Comparison of ENCODE assay signal across 1 cellular context in genomic region chr7:25944777-25945176, GRCh38.
TF ChIP-seq lines count a peak whose summit lies in the region.

No MANE protein-coding gene starts in this region.

TF ChIP-seq in GM23338, 12 proteins besides CTCF, POLR2A, EP300 and RAD21 (continued from another document):
- TF ChIP-seq EZH2 (IDR thresholded peaks at IDR 0.05; ENCODE audit: low read depth, unreplicated experiment) (no peak), POLR2AphosphoS5 (IDR thresholded peaks at IDR 0.05; ENCODE audit: low read depth) (no peak), NANOG (IDR thresholded peaks at IDR 0.05; ENCODE audit: borderline replicate concordance) (no peak), REST (IDR thresholded peaks at IDR 0.05; ENCODE audit: unreplicated experiment) (no peak), ZNF114 (CRISPR knock-in tag; IDR thresholded peaks at IDR 0.05) (no peak), JUNB (IDR thresholded peaks at IDR 0.05; ENCODE audit: unreplicated experiment) (no peak), ZNF331 (CRISPR knock-in tag; IDR thresholded peaks at IDR 0.05; ENCODE audit: low read depth) (no peak), ETS1 (IDR thresholded peaks at IDR 0.05) (no peak), EZH2phosphoT487 (IDR thresholded peaks at IDR 0.05; ENCODE audit: unreplicated experiment) (no peak), CREB1 (CRISPR knock-in tag; IDR thresholded peaks at IDR 0.05; ENCODE audit: low read depth) (no peak), STAT1 (IDR thresholded peaks at IDR 0.05; ENCODE audit: unreplicated experiment) (no peak)
